Comparison of ENCODE assay signal across 1 cellular context in the genomic region with DNA sequence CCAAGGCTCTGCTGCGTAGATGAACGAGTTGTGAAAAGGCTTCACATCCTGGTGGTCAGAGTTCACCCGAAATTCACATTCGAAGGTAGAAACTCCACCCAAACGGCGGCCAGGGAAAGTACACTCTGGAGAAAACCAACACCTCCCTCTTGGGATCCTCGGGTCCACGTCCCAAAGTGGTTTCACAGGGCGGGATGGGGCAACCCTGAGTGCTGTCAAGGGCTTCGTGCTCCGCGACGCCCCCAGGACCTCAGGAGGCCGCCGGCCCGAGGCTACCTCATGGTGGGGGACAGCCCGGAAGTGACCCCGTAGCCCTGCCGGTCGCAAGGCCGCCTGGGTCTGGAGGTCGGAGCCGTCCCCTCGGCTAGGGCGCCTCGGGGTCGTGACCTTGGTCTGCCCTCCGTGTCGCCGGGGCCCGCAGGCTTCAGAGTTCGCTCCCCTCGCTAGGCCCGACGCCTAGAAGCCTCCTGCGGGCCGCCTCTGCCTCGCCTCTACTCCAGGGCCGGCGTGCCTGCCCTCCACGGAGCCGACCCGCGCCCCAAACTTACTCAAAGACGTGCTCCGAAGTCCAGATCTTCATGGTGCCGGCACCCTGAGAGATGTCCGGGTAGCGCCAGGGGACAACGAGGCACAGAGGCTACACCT.
TF ChIP-seq lines count a peak whose summit lies in the region.

A gene (minus strand): TSS at position 636 of the 645 bp plus-strand sequence. CDS start 56 bp downstream, at position 580.

TF ChIP-seq in K562, 482 proteins besides CTCF, POLR2A, EP300 and RAD21 (continued from another document):
- TF ChIP-seq, protein P1, sequence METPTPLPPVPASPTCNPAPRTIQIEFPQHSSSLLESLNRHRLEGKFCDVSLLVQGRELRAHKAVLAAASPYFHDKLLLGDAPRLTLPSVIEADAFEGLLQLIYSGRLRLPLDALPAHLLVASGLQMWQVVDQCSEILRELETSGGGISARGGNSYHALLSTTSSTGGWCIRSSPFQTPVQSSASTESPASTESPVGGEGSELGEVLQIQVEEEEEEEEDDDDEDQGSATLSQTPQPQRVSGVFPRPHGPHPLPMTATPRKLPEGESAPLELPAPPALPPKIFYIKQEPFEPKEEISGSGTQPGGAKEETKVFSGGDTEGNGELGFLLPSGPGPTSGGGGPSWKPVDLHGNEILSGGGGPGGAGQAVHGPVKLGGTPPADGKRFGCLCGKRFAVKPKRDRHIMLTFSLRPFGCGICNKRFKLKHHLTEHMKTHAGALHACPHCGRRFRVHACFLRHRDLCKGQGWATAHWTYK (CRISPR knock-in tag; IDR thresholded peaks at IDR 0.05) = no peak
- no peak for TF ChIP-seq MAFK (IDR thresholded peaks at IDR 0.05; ENCODE audit: low read length)
- TF ChIP-seq ESRRB (CRISPR knock-in tag; IDR thresholded peaks at IDR 0.05; ENCODE audit: borderline replicate concordance) = no peak
- no peak for TF ChIP-seq MCM5 (IDR thresholded peaks at IDR 0.05; ENCODE audit: low read depth)
- TF ChIP-seq BACH1 (tag; IDR thresholded peaks at IDR 0.05) = no peak
- TF ChIP-seq, protein P2, sequence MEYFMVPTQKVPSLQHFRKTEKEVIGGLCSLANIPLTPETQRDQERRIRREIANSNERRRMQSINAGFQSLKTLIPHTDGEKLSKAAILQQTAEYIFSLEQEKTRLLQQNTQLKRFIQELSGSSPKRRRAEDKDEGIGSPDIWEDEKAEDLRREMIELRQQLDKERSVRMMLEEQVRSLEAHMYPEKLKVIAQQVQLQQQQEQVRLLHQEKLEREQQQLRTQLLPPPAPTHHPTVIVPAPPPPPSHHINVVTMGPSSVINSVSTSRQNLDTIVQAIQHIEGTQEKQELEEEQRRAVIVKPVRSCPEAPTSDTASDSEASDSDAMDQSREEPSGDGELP (CRISPR knock-in tag; IDR thresholded peaks at IDR 0.05; ENCODE audit: borderline replicate concordance) = peak; percentile 35; the same call in 1 of the 2 replicates
- TF ChIP-seq, protein P3, sequence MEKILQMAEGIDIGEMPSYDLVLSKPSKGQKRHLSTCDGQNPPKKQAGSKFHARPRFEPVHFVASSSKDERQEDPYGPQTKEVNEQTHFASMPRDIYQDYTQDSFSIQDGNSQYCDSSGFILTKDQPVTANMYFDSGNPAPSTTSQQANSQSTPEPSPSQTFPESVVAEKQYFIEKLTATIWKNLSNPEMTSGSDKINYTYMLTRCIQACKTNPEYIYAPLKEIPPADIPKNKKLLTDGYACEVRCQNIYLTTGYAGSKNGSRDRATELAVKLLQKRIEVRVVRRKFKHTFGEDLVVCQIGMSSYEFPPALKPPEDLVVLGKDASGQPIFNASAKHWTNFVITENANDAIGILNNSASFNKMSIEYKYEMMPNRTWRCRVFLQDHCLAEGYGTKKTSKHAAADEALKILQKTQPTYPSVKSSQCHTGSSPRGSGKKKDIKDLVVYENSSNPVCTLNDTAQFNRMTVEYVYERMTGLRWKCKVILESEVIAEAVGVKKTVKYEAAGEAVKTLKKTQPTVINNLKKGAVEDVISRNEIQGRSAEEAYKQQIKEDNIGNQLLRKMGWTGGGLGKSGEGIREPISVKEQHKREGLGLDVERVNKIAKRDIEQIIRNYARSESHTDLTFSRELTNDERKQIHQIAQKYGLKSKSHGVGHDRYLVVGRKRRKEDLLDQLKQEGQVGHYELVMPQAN (IDR thresholded peaks at IDR 0.05; ENCODE audit: borderline replicate concordance) = peak; percentile 40; the same call in 1 of the 2 replicates
- TF ChIP-seq ZNF77 (CRISPR knock-in tag; IDR thresholded peaks at IDR 0.05) = no peak
- TF ChIP-seq CBX2 (IDR thresholded peaks at IDR 0.05; ENCODE audit: insufficient read depth, low read length, poor library complexity, severe bottlenecking) = no peak
- TF ChIP-seq PTRF (tag; IDR thresholded peaks at IDR 0.05) = no peak
- no peak for TF ChIP-seq XRCC5 (IDR thresholded peaks at IDR 0.05; ENCODE audit: low read depth, low read length)
- TF ChIP-seq ZNF780A (CRISPR knock-in tag; IDR thresholded peaks at IDR 0.05) = no peak
- TF ChIP-seq SRSF9 (IDR thresholded peaks at IDR 0.05; ENCODE audit: borderline replicate concordance, low read depth, low read length) = no peak
- no peak for TF ChIP-seq FOXM1 (IDR thresholded peaks at IDR 0.05; ENCODE audit: low read depth)
- TF ChIP-seq FOXM1 (CRISPR knock-in tag; IDR thresholded peaks at IDR 0.05; ENCODE audit: low read depth) = peak; percentile 93; the same call in 1 of the 2 replicates
- TF ChIP-seq, protein P4, sequence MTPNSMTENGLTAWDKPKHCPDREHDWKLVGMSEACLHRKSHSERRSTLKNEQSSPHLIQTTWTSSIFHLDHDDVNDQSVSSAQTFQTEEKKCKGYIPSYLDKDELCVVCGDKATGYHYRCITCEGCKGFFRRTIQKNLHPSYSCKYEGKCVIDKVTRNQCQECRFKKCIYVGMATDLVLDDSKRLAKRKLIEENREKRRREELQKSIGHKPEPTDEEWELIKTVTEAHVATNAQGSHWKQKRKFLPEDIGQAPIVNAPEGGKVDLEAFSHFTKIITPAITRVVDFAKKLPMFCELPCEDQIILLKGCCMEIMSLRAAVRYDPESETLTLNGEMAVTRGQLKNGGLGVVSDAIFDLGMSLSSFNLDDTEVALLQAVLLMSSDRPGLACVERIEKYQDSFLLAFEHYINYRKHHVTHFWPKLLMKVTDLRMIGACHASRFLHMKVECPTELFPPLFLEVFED (CRISPR knock-in tag; conservative IDR thresholded peaks at IDR 0.05) = 0 out of 2 replicates have a peak, but pooled peaks have one; percentile 4
- TF ChIP-seq STAG1 (CRISPR knock-in tag; IDR thresholded peaks at IDR 0.05; ENCODE audit: borderline replicate concordance) = 0 out of 2 replicates have a peak, but pooled peaks have one; percentile 40
- TF ChIP-seq RBBP5 (IDR thresholded peaks at IDR 0.05; ENCODE audit: borderline replicate concordance, insufficient read depth, low read length, poor library complexity, severe bottlenecking) = peak; percentile 66
- TF ChIP-seq, protein P5, sequence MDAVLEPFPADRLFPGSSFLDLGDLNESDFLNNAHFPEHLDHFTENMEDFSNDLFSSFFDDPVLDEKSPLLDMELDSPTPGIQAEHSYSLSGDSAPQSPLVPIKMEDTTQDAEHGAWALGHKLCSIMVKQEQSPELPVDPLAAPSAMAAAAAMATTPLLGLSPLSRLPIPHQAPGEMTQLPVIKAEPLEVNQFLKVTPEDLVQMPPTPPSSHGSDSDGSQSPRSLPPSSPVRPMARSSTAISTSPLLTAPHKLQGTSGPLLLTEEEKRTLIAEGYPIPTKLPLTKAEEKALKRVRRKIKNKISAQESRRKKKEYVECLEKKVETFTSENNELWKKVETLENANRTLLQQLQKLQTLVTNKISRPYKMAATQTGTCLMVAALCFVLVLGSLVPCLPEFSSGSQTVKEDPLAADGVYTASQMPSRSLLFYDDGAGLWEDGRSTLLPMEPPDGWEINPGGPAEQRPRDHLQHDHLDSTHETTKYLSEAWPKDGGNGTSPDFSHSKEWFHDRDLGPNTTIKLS (IDR thresholded peaks at IDR 0.05; ENCODE audit: borderline replicate concordance, low read depth) = no peak; the same call in 1 of the 2 replicates
- TF ChIP-seq ZNF311 (CRISPR knock-in tag; IDR thresholded peaks at IDR 0.05) = no peak
- TF ChIP-seq PCBP2 (IDR thresholded peaks at IDR 0.05; ENCODE audit: low read depth, low read length, poor library complexity, severe bottlenecking) = no peak
- no peak for TF ChIP-seq ZZZ3 (IDR thresholded peaks at IDR 0.05)
- no peak for TF ChIP-seq ZNF507 (tag; conservative IDR thresholded peaks at IDR 0.05)
- TF ChIP-seq ZBTB1 (CRISPR knock-in tag; IDR thresholded peaks at IDR 0.05; ENCODE audit: borderline replicate concordance, low read depth) = no peak
- TF ChIP-seq, protein P6, sequence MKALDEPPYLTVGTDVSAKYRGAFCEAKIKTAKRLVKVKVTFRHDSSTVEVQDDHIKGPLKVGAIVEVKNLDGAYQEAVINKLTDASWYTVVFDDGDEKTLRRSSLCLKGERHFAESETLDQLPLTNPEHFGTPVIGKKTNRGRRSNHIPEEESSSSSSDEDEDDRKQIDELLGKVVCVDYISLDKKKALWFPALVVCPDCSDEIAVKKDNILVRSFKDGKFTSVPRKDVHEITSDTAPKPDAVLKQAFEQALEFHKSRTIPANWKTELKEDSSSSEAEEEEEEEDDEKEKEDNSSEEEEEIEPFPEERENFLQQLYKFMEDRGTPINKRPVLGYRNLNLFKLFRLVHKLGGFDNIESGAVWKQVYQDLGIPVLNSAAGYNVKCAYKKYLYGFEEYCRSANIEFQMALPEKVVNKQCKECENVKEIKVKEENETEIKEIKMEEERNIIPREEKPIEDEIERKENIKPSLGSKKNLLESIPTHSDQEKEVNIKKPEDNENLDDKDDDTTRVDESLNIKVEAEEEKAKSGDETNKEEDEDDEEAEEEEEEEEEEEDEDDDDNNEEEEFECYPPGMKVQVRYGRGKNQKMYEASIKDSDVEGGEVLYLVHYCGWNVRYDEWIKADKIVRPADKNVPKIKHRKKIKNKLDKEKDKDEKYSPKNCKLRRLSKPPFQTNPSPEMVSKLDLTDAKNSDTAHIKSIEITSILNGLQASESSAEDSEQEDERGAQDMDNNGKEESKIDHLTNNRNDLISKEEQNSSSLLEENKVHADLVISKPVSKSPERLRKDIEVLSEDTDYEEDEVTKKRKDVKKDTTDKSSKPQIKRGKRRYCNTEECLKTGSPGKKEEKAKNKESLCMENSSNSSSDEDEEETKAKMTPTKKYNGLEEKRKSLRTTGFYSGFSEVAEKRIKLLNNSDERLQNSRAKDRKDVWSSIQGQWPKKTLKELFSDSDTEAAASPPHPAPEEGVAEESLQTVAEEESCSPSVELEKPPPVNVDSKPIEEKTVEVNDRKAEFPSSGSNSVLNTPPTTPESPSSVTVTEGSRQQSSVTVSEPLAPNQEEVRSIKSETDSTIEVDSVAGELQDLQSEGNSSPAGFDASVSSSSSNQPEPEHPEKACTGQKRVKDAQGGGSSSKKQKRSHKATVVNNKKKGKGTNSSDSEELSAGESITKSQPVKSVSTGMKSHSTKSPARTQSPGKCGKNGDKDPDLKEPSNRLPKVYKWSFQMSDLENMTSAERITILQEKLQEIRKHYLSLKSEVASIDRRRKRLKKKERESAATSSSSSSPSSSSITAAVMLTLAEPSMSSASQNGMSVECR (CRISPR knock-in tag; IDR thresholded peaks at IDR 0.05) = peak; percentile 79
- TF ChIP-seq PURB (CRISPR knock-in tag; IDR thresholded peaks at IDR 0.05; ENCODE audit: low read depth) = no peak
- TF ChIP-seq ZNF263 (CRISPR knock-in tag; IDR thresholded peaks at IDR 0.05; ENCODE audit: borderline replicate concordance) = 0 out of 2 replicates have a peak, but pooled peaks have one; percentile 45
- TF ChIP-seq, protein P7, sequence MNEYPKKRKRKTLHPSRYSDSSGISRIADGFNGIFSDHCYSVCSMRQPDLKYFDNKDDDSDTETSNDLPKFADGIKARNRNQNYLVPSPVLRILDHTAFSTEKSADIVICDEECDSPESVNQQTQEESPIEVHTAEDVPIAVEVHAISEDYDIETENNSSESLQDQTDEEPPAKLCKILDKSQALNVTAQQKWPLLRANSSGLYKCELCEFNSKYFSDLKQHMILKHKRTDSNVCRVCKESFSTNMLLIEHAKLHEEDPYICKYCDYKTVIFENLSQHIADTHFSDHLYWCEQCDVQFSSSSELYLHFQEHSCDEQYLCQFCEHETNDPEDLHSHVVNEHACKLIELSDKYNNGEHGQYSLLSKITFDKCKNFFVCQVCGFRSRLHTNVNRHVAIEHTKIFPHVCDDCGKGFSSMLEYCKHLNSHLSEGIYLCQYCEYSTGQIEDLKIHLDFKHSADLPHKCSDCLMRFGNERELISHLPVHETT (CRISPR knock-in tag; conservative IDR thresholded peaks at IDR 0.05 in 1 of 2, IDR thresholded peaks at IDR 0.05 in 1 of 2) = no peak; a peak in 2 of 4 replicates
- no peak for TF ChIP-seq ZNF584 (CRISPR knock-in tag; IDR thresholded peaks at IDR 0.05; ENCODE audit: low read depth)
- no peak for TF ChIP-seq ZSCAN32 (CRISPR knock-in tag; IDR thresholded peaks at IDR 0.05)
- no peak for TF ChIP-seq HSF4 (CRISPR knock-in tag; IDR thresholded peaks at IDR 0.05; ENCODE audit: borderline replicate concordance)
- TF ChIP-seq NR4A1 (CRISPR knock-in tag; IDR thresholded peaks at IDR 0.05) = no peak
- no peak for TF ChIP-seq NR4A1 (tag; IDR thresholded peaks at IDR 0.05)
- TF ChIP-seq ZNF232 (CRISPR knock-in tag; IDR thresholded peaks at IDR 0.05) = peak; percentile 91
- TF ChIP-seq OTX1 (CRISPR knock-in tag; IDR thresholded peaks at IDR 0.05) = no peak
- no peak for TF ChIP-seq DIDO1 (tag; IDR thresholded peaks at IDR 0.05; ENCODE audit: low read depth)
- no peak for TF ChIP-seq ZNF444 (CRISPR knock-in tag; IDR thresholded peaks at IDR 0.05)
- peak; percentile 22 for TF ChIP-seq BRD9 (IDR thresholded peaks at IDR 0.05; ENCODE audit: low read depth, partially characterized antibody)
- TF ChIP-seq, protein P8, sequence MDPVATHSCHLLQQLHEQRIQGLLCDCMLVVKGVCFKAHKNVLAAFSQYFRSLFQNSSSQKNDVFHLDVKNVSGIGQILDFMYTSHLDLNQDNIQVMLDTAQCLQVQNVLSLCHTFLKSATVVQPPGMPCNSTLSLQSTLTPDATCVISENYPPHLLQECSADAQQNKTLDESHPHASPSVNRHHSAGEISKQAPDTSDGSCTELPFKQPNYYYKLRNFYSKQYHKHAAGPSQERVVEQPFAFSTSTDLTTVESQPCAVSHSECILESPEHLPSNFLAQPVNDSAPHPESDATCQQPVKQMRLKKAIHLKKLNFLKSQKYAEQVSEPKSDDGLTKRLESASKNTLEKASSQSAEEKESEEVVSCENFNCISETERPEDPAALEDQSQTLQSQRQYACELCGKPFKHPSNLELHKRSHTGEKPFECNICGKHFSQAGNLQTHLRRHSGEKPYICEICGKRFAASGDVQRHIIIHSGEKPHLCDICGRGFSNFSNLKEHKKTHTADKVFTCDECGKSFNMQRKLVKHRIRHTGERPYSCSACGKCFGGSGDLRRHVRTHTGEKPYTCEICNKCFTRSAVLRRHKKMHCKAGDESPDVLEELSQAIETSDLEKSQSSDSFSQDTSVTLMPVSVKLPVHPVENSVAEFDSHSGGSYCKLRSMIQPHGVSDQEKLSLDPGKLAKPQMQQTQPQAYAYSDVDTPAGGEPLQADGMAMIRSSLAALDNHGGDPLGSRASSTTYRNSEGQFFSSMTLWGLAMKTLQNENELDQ (CRISPR knock-in tag; IDR thresholded peaks at IDR 0.05; ENCODE audit: borderline replicate concordance) = no peak
- TF ChIP-seq, protein P9, sequence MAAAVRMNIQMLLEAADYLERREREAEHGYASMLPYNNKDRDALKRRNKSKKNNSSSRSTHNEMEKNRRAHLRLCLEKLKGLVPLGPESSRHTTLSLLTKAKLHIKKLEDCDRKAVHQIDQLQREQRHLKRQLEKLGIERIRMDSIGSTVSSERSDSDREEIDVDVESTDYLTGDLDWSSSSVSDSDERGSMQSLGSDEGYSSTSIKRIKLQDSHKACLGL (CRISPR knock-in tag; IDR thresholded peaks at IDR 0.05; ENCODE audit: borderline replicate concordance, poor library complexity, severe bottlenecking) = no peak
- TF ChIP-seq ZNF12 (CRISPR knock-in tag; IDR thresholded peaks at IDR 0.05) = no peak; the same call in 1 of the 2 replicates
- peak in 1 of 2 experiments; percentile 71; a peak in 2 of 4 replicates for TF ChIP-seq SIN3A (IDR thresholded peaks at IDR 0.05; ENCODE audit: borderline replicate concordance in 2 of 2, control insufficient read depth in 1 of 2, low read depth in 2 of 2, low read length in 2 of 2)
- TF ChIP-seq CSDE1 (IDR thresholded peaks at IDR 0.05) = no peak
- TF ChIP-seq IFI16 (CRISPR knock-in tag; IDR thresholded peaks at IDR 0.05) = no peak
- no peak for TF ChIP-seq TAF7 (tag; IDR thresholded peaks at IDR 0.05)
- no peak for TF ChIP-seq NCOA4 (IDR thresholded peaks at IDR 0.05; ENCODE audit: partially characterized antibody)
- TF ChIP-seq ZNF589 (CRISPR knock-in tag; IDR thresholded peaks at IDR 0.05; ENCODE audit: low read depth) = 0 out of 2 replicates have a peak, but pooled peaks have one; percentile 44
TF ChIP-seq in K562: peak in this region for 97.
